Comparison of ENCODE assay signal across 1 cellular context in the genomic region with DNA sequence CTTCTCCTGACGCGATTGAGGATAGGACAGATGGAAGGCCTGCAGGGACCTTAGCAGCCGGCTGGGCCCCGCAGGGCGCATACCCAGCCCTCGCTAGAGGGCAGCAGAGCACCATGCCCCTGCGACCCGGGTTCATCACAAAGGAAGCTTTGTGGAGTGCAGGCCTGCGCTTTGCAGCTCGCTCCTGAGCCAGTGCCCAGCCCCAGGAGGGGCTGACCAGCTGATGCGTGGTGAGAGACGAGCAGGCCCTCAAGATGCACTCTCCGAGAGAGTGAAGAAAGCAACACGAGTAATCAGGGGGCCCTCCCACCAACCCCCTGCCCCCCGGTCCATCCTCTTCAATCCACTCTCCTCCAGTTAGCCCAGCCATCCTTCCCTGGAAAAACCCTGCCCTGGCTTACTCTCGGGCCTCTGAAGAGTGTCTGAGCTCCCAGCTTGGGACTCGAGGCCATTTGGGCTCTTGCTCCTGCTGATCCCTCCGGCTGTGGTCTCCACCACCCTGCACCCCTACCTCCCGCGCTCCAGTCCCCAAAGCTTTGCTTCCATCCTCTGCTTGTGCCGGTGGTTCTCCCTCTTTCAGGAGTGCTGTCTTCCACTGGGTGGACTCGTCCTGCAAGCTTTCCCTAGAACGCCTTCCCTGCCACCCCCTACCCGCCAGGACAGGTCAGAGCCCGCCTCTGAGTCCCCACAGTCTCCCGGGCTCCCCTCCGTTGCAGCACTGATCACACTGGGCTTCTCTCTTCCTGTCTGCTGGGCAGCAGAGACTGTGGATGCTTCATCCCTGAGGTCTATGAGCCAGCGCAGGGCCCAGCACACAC.
TF ChIP-seq lines count a peak whose summit lies in the region.

No MANE protein-coding gene starts in this region.

TF ChIP-seq in IMR-90, 13 proteins besides CTCF, POLR2A, EP300 and RAD21:
- TF ChIP-seq, protein P1, sequence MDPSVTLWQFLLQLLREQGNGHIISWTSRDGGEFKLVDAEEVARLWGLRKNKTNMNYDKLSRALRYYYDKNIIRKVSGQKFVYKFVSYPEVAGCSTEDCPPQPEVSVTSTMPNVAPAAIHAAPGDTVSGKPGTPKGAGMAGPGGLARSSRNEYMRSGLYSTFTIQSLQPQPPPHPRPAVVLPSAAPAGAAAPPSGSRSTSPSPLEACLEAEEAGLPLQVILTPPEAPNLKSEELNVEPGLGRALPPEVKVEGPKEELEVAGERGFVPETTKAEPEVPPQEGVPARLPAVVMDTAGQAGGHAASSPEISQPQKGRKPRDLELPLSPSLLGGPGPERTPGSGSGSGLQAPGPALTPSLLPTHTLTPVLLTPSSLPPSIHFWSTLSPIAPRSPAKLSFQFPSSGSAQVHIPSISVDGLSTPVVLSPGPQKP (IDR thresholded peaks at IDR 0.05; ENCODE audit: borderline replicate concordance, low read depth, low read length), result no peak
- TF ChIP-seq RCOR1 (IDR thresholded peaks at IDR 0.05; ENCODE audit: insufficient replicate concordance, low read length), result no peak
- peak; percentile 46; the same call in 1 of the 2 replicates for TF ChIP-seq MAZ (IDR thresholded peaks at IDR 0.05; ENCODE audit: borderline replicate concordance, low read depth, low read length)
- TF ChIP-seq SMC3 (IDR thresholded peaks at IDR 0.05; ENCODE audit: low read depth, low read length), result peak; percentile 96
